ENCODE assay signal across 2 cellular contexts in the genomic region with DNA sequence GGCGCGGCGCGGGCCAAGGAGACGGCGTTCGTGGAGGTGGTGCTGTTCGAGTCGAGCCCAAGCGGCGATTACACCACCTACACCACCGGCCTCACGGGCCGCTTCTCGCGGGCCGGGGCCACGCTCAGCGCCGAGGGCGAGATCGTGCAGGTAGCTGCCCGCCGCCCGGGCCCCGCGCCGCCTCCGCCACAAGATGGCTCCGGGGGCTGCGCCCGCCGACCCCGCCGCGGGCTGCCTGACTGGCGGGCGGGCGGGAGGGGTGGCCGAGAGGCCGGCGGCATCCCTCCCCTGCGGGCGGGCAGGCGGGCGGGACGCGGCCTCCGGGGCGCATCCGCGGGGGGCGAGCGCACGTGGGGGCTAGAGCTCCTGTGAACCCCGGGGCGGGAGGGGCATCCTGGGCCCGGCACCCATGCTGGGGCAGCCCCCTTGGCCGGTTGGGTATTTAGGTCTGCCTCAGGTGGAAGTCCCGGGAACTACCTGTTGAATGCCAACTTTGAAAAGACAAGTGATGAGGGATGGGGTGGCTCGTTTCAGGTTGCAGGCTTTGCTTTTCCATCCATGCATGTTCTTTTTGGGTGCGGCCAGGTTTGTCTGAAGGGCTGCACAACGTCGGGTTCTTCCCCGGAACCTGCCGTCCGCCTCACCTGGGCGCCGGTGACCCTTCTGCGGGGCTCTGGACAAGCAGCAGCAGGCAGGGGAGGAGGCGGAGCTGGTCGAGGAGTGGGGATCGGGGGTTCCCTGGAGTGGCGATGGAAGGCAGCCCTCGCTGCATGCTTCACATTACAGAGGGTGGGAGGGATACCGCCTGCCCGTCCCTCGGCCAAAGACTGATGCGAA.
A peak's percentile ranks its signal among the peaks of the same experiment; 100 is the strongest.
TF ChIP-seq lines count a peak whose summit lies in the region.

No MANE protein-coding gene starts in this region.

TF ChIP-seq in GM12891, 5 proteins besides CTCF, POLR2A, EP300 and RAD21:
- TF ChIP-seq TAF1 (IDR thresholded peaks at IDR 0.05; ENCODE audit: low read depth, low read length) (no peak), POU2F2 (IDR thresholded peaks at IDR 0.05; ENCODE audit: low read depth, low read length) (no peak), PAX5 (IDR thresholded peaks at IDR 0.05; ENCODE audit: insufficient read depth, low read length, severe bottlenecking) (no peak), POLR2AphosphoS5 (IDR thresholded peaks at IDR 0.05; ENCODE audit: low read depth, low read length) (no peak), SPI1 (IDR thresholded peaks at IDR 0.05; ENCODE audit: low read depth, low read length) (no peak)

TF ChIP-seq in IMR-90, 13 proteins besides CTCF, POLR2A, EP300 and RAD21:
- TF ChIP-seq RCOR1 (IDR thresholded peaks at IDR 0.05; ENCODE audit: insufficient replicate concordance, low read length) (no peak), BHLHE40 (IDR thresholded peaks at IDR 0.05; ENCODE audit: low read depth, low read length) (0 out of 2 replicates have a peak, but pooled peaks have one; percentile 11)
TF ChIP-seq in IMR-90: peak in this region for 1.
